In the genomic region with DNA sequence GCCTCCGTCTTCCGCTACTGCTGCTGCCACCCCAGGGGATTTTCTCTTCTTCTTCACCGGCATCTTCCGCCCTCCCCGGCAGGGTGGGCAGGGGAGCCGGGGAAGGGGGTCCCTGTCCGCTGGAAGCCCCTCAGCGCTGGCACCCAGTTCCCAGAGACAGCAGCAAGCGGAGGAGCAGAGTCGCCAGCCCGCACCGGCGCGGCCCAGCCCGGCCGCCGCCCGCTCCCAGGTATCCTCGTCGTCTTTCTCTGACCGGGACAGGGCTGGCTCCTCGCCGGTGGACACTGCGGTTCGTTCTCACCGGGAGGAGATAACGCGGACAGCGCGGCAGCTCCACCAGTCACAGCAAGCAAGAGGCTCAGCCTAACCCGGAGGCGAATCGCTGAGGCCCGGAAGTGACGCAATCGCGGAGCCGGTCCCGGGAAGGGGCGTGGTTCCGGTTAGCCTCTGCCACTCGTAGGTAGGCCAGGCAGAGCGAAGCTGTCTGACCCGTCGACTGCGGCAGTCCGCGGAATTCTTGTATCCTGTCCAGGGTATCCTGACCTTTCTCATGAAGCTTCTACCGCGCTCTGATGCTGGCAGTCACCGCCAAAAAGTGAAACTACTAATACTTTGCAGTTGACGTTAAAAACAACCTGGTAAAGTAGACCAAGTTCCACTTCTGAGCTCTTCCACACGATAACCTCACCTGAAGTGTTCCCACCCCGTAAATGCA, we compare ENCODE assay signal across 1 cellular context.
TF ChIP-seq lines count a peak whose summit lies in the region.

Gene DCUN1D5 (minus strand): TSS at position 351 of the 715 bp plus-strand sequence. CDS start 288 bp downstream, at position 63.

TF ChIP-seq in A549, 52 proteins besides CTCF, POLR2A, EP300 and RAD21 (continued from another document):
- TF ChIP-seq CHD4 (IDR thresholded peaks at IDR 0.05; ENCODE audit: borderline replicate concordance) (no peak), MAZ (IDR thresholded peaks at IDR 0.05; ENCODE audit: borderline replicate concordance, low read depth, low read length) (no peak), MYC (IDR thresholded peaks at IDR 0.05; ENCODE audit: borderline replicate concordance, low read length) (no peak), CEBPB (IDR thresholded peaks at IDR 0.05) (peak; percentile 44 to 80; a peak in 3 of 4 replicates), FOSL2 (IDR thresholded peaks at IDR 0.05) (no peak), FOSL2 (CRISPR knock-in tag; IDR thresholded peaks at IDR 0.05) (0 out of 2 replicates have a peak, but pooled peaks have one; percentile 21), JUN (IDR thresholded peaks at IDR 0.05) (peak; percentile 58 to 79; a peak in 4 of 5 replicates), CBX8 (IDR thresholded peaks at IDR 0.05) (no peak), ZC3H11A (IDR thresholded peaks at IDR 0.05) (no peak), ZFP36 (IDR thresholded peaks at IDR 0.05; ENCODE audit: borderline replicate concordance, partially characterized antibody) (no peak), TP53 (CRISPR knock-in tag; IDR thresholded peaks at IDR 0.05) (no peak), HDAC2 (IDR thresholded peaks at IDR 0.05) (no peak), HOXA7 (CRISPR knock-in tag; IDR thresholded peaks at IDR 0.05) (no peak), SREBF2 (IDR thresholded peaks at IDR 0.05) (no peak), HOXB5 (CRISPR knock-in tag; IDR thresholded peaks at IDR 0.05) (no peak), HEYL (CRISPR knock-in tag; IDR thresholded peaks at IDR 0.05) (no peak), EHF (CRISPR knock-in tag; IDR thresholded peaks at IDR 0.05) (no peak), CBX2 (IDR thresholded peaks at IDR 0.05; ENCODE audit: borderline replicate concordance, low read depth) (no peak), ZNF302 (CRISPR knock-in tag; IDR thresholded peaks at IDR 0.05) (no peak), JUNB (IDR thresholded peaks at IDR 0.05) (no peak), BHLHE40 (IDR thresholded peaks at IDR 0.05; ENCODE audit: low read depth, low read length) (no peak), KDM1A (IDR thresholded peaks at IDR 0.05; ENCODE audit: low read depth) (no peak), HOXB13 (CRISPR knock-in tag; IDR thresholded peaks at IDR 0.05; ENCODE audit: low read depth) (no peak)
- TF ChIP-seq, protein P1, sequence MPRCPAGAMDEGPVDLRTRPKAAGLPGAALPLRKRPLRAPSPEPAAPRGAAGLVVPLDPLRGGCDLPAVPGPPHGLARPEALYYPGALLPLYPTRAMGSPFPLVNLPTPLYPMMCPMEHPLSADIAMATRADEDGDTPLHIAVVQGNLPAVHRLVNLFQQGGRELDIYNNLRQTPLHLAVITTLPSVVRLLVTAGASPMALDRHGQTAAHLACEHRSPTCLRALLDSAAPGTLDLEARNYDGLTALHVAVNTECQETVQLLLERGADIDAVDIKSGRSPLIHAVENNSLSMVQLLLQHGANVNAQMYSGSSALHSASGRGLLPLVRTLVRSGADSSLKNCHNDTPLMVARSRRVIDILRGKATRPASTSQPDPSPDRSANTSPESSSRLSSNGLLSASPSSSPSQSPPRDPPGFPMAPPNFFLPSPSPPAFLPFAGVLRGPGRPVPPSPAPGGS (IDR thresholded peaks at IDR 0.05), result peak; percentile 77; the same call in 2 of the 3 replicates
- TF ChIP-seq, protein P2, sequence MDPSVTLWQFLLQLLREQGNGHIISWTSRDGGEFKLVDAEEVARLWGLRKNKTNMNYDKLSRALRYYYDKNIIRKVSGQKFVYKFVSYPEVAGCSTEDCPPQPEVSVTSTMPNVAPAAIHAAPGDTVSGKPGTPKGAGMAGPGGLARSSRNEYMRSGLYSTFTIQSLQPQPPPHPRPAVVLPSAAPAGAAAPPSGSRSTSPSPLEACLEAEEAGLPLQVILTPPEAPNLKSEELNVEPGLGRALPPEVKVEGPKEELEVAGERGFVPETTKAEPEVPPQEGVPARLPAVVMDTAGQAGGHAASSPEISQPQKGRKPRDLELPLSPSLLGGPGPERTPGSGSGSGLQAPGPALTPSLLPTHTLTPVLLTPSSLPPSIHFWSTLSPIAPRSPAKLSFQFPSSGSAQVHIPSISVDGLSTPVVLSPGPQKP (IDR thresholded peaks at IDR 0.05; ENCODE audit: low read depth, low read length), result no peak
- TF ChIP-seq, protein P3, sequence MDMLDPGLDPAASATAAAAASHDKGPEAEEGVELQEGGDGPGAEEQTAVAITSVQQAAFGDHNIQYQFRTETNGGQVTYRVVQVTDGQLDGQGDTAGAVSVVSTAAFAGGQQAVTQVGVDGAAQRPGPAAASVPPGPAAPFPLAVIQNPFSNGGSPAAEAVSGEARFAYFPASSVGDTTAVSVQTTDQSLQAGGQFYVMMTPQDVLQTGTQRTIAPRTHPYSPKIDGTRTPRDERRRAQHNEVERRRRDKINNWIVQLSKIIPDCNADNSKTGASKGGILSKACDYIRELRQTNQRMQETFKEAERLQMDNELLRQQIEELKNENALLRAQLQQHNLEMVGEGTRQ (IDR thresholded peaks at IDR 0.05), result no peak
- TF ChIP-seq, protein P4, sequence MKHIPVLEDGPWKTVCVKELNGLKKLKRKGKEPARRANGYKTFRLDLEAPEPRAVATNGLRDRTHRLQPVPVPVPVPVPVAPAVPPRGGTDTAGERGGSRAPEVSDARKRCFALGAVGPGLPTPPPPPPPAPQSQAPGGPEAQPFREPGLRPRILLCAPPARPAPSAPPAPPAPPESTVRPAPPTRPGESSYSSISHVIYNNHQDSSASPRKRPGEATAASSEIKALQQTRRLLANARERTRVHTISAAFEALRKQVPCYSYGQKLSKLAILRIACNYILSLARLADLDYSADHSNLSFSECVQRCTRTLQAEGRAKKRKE (CRISPR knock-in tag; IDR thresholded peaks at IDR 0.05; ENCODE audit: low read depth), result no peak
- TF ChIP-seq, protein P5, sequence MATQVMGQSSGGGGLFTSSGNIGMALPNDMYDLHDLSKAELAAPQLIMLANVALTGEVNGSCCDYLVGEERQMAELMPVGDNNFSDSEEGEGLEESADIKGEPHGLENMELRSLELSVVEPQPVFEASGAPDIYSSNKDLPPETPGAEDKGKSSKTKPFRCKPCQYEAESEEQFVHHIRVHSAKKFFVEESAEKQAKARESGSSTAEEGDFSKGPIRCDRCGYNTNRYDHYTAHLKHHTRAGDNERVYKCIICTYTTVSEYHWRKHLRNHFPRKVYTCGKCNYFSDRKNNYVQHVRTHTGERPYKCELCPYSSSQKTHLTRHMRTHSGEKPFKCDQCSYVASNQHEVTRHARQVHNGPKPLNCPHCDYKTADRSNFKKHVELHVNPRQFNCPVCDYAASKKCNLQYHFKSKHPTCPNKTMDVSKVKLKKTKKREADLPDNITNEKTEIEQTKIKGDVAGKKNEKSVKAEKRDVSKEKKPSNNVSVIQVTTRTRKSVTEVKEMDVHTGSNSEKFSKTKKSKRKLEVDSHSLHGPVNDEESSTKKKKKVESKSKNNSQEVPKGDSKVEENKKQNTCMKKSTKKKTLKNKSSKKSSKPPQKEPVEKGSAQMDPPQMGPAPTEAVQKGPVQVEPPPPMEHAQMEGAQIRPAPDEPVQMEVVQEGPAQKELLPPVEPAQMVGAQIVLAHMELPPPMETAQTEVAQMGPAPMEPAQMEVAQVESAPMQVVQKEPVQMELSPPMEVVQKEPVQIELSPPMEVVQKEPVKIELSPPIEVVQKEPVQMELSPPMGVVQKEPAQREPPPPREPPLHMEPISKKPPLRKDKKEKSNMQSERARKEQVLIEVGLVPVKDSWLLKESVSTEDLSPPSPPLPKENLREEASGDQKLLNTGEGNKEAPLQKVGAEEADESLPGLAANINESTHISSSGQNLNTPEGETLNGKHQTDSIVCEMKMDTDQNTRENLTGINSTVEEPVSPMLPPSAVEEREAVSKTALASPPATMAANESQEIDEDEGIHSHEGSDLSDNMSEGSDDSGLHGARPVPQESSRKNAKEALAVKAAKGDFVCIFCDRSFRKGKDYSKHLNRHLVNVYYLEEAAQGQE (IDR thresholded peaks at IDR 0.05), result no peak
- TF ChIP-seq, protein P6, sequence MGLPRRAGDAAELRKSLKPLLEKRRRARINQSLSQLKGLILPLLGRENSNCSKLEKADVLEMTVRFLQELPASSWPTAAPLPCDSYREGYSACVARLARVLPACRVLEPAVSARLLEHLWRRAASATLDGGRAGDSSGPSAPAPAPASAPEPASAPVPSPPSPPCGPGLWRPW (IDR thresholded peaks at IDR 0.05), result no peak
- TF ChIP-seq, protein P7, sequence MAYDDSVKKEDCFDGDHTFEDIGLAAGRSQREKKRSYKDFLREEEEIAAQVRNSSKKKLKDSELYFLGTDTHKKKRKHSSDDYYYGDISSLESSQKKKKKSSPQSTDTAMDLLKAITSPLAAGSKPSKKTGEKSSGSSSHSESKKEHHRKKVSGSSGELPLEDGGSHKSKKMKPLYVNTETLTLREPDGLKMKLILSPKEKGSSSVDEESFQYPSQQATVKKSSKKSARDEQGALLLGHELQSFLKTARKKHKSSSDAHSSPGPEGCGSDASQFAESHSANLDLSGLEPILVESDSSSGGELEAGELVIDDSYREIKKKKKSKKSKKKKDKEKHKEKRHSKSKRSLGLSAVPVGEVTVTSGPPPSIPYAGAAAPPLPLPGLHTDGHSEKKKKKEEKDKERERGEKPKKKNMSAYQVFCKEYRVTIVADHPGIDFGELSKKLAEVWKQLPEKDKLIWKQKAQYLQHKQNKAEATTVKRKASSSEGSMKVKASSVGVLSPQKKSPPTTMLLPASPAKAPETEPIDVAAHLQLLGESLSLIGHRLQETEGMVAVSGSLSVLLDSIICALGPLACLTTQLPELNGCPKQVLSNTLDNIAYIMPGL (CRISPR knock-in tag; IDR thresholded peaks at IDR 0.05; ENCODE audit: borderline replicate concordance), result no peak
